In the genomic region with DNA sequence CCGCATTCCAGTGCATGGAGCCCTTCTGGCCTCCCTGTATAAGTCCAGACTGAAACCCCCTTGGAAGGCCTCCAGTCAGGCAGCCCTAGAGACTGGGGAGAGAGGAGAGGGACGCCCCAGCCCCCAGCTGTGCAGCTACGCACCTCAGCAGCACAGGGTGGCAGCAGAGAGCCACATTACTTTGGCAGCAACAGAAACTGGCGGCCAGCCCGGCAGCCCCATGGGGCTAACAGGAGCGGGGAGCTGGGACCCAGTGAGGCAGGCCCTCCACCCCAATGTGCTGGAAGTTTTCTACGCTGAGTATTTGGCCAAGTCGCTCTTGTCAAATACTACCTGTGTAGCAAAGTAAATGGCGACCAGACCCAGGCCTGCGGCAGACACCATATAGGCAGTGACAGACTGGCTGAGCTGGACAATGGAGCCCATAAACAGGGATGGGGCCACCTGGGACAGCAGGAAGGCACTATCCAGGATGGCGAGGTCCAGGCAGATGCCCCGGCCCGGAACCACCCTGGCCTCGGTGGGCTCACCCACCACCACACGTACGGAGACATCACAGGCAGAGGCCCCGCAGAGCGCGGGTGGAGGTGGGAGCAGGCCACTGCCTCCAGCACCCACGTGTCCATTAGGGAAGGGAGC, we compare ENCODE assay signal across 9 cellular contexts. TPM values are rescaled to one million over a fixed set of nuclear protein-coding genes. Genes with fewer than 3 reads are reported as not detected.
DNase-seq lines count a peak whose midpoint lies in the region; FAIRE-seq and TF ChIP-seq lines count a peak whose summit lies in the region.
"Had no signal": no experiment of that assay in that cellular context is flagged by ENCODE, and none has a peak within 500 bp of the region (broad histone marks: within the 10 kb centered on the region; RNA-seq: fewer than 3 reads in every experiment).

No MANE protein-coding gene starts in this region.

- H3K27me3 ChIP-seq in smooth muscle cell (ENCODE audit: low read depth): no peaks in the 10 kb centered on the region

- TF ChIP-seq POLR2A in H54 (IDR thresholded peaks at IDR 0.05; ENCODE audit: low read depth, low read length): 0 out of 2 replicates have a peak, but pooled peaks have one; percentile 21

- H3K4me1 ChIP-seq in smooth muscle cell (ENCODE audit: low read depth): peaks cover 6% of the 10 kb centered on the region

- H3K4me2 ChIP-seq in smooth muscle cell: no peak overlapping the region

- H3K9ac ChIP-seq in smooth muscle cell (ENCODE audit: low read depth): no peak overlapping the region

- WGBS in smooth muscle cell (ENCODE audit: low lambda C conversion rate): 66% methylated on average over 20 of the region's 20 CpGs

- no peak for FAIRE-seq in H54 (lab: Jason Lieb, UNC)

- in situ Hi-C loops in astrocyte of the cerebellum (cut with HindIII; ENCODE audit: low sequenced_read_pairs): no loop called here

- H2AFZ ChIP-seq in smooth muscle cell (ENCODE audit: low read depth): no peak overlapping the region

- no peaks in the 10 kb centered on the region for H3K79me2 ChIP-seq in smooth muscle cell (ENCODE audit: low read depth)

- H3K4me3 ChIP-seq in astrocyte of the cerebellum (ENCODE audit: low read depth, low read length) (no peak overlapping the region), smooth muscle cell (no peak overlapping the region)

- no peaks in the 10 kb centered on the region for H4K20me1 ChIP-seq in smooth muscle cell (ENCODE audit: low read depth)

- TF ChIP-seq CTCF in astrocyte of the cerebellum (IDR thresholded peaks at IDR 0.05; ENCODE audit: low read depth, low read length, missing control alignments): peak; percentile 86
- TF ChIP-seq CTCF in smooth muscle cell (IDR thresholded peaks at IDR 0.05; ENCODE audit: borderline replicate concordance, insufficient read depth, poor library complexity, severe bottlenecking): peak; percentile 73

- H3K9me3 ChIP-seq in smooth muscle cell (replicated peaks; ENCODE audit: low read depth): no peaks in the 10 kb centered on the region

- H3K27ac ChIP-seq in smooth muscle cell (ENCODE audit: low read depth): no peak overlapping the region
- H3K27ac ChIP-seq: epithelial cell of prostate had no signal

- no peaks in the 10 kb centered on the region for H3F3A ChIP-seq in smooth muscle cell (ENCODE audit: low read depth)

- no peaks in the 10 kb centered on the region for H3K36me3 ChIP-seq in smooth muscle cell (ENCODE audit: low read depth)

- DNase-seq in DMS79 (lab: John Stamatoyannopoulos, UW) (peak; percentile 28), H54 (ENCODE audit: insufficient read length, low spot score) (peak; percentile 80), NAMALWA (ENCODE audit: low spot score) (peak; percentile 86), T1000 (lab: John Stamatoyannopoulos, UW) (peak; percentile 56), astrocyte of the cerebellum (ENCODE audit: low read depth) (peak; percentile 23), hippocampal formation (lab: John Stamatoyannopoulos, UW) (peak; percentile 77 to 82), smooth muscle cell (lab: John Stamatoyannopoulos, UW; ENCODE audit: unreplicated experiment) (peak; percentile 32), mesenteric fat pad (ENCODE audit: low spot score) (no peak)

RNA-seq across cellular contexts. Expression of gene SLC45A3, which starts 21.2 kb away (rescaled TPM):
- total RNA-seq in smooth muscle cell (3.2 and 4.9 TPM in 2 replicates), mesenteric fat pad (2.0 TPM)
- polyA plus RNA-seq in smooth muscle cell: 3.1 and 4.4 TPM in 2 replicates

RNA-seq across cellular contexts. Expression of gene ELK4, which starts 27.3 kb away (rescaled TPM):
- 15.5 and 16.6 TPM in 2 replicates for total RNA-seq in smooth muscle cell
- 3.6 and 3.7 TPM in 2 replicates for polyA plus RNA-seq in smooth muscle cell
- 70.2 TPM for total RNA-seq in mesenteric fat pad
